8 cellular contexts compared by ENCODE assay signal in the genomic region with DNA sequence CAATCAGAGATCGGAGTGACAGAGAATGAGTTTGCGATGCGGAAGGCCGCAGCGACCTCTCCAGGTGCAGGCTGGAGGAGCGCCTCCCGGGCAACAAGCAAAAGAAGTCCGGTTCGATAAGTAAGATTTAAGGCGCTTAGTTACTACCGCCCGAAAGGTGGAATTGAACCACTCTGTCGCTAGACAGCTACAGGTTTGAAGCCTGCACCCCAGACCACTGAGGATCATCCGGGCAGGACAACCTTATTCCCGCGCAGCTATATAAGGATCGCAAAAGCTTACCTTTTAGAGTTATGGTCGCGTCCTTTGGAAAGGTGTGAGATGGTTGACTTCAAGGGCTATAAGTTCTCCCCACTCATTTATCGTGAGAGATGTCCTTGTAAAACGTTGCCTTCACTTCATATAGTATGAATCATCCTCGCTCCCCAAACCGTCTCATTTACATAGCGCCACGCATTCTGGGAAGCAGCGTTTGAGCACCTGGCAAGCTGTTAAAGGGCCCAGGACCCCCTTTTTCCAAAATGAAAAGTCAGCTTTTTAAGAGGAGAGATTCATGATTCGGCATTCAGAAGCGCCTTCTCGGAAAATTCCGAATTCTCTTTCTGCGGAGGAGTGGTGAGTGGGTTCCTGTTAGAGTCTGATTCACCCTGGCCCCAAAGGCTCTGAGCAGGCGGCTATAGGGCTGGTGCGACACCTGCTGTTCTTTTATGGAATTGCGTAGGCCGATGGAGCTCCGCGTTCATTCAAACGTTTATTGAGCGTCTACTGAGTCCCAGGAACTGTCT. TPM values are rescaled to one million over a fixed set of nuclear protein-coding genes. Genes with fewer than 3 reads are reported as not detected.
DNase-seq lines count a peak whose midpoint lies in the region; ATAC-seq and TF ChIP-seq lines count a peak whose summit lies in the region.

No MANE protein-coding gene starts in this region.

- peak; percentile 71 for ATAC-seq in GM18867 (IDR thresholded peaks at IDR 0.05; ENCODE audit: unreplicated experiment)
- peak; percentile 71 for ATAC-seq in HG03103 (IDR thresholded peaks at IDR 0.05; ENCODE audit: low read depth, unreplicated experiment)

- H3K4me3 ChIP-seq in AG04450 (ENCODE audit: low read depth, low read length): peak overlapping the region; percentile 65
- peak overlapping the region; percentile 57 for H3K4me3 ChIP-seq in WERI-Rb-1 (ENCODE audit: low read depth, low read length)

- POLR2A ChIA-PET in AG04450 (lab: Yijun Ruan, JAX): interaction anchor here (0.6 to 2.6 kb wide), 7 partner anchors 9 to 252 kb away, joined by 3 to 30 read pairs (median 3); a partner anchor contains a TSS

- H3K27me3 ChIP-seq in AG04450 (ENCODE audit: control insufficient read depth, insufficient read depth, low read length): no peaks in the 10 kb centered on the region
- no peaks in the 10 kb centered on the region for H3K27me3 ChIP-seq in WERI-Rb-1 (ENCODE audit: insufficient read depth, low read depth, severe bottlenecking)

- DNase-seq in AG04450 (ENCODE audit: low read depth, low spot score) (peak; percentile 86), NCI-H2171 treated with DMSO at 0.1 percent for 48 hours (lab: John Stamatoyannopoulos, UW) (peak; percentile 93), WERI-Rb-1 (peak; percentile 91), caudate nucleus (lab: John Stamatoyannopoulos, UW) (peak in 59 of 61 donors; percentile 15 to 94 (median 79)), islet precursor cell (peak; percentile 96)
- DNase-seq in stimulated activated CD4-positive, alpha-beta T cell treated with anti-CD3 and anti-CD28 coated beads, Interleukin-12 subunit alpha, Interleukin-12 subunit beta, amount 100 ng/mL, for 48 hours (ENCODE audit: low read depth in 2 of 3, low spot score in 1 of 3): peak; percentile 88 to 97 (median 90)

- no peaks in the 10 kb centered on the region; the same call in 1 of the 2 replicates for H3K36me3 ChIP-seq in WERI-Rb-1

- H3K9me3 ChIP-seq in AG04450 (ENCODE audit: control insufficient read depth, insufficient read depth, low read length) (no peaks in the 10 kb centered on the region), WERI-Rb-1 (ENCODE audit: severe bottlenecking) (peaks cover 3% of the 10 kb centered on the region)

- H3K27ac ChIP-seq in AG04450 (ENCODE audit: low read depth, low read length): peak overlapping the region; percentile 96
- peak overlapping the region; percentile 98 for H3K27ac ChIP-seq in WERI-Rb-1
- H3K27ac ChIP-seq in caudate nucleus (ENCODE audit: low read depth, low read length): peak overlapping the region; percentile 99

- peak; percentile 95 for TF ChIP-seq CTCF in AG04450 (IDR thresholded peaks at IDR 0.05; ENCODE audit: low read depth, low read length)
- TF ChIP-seq CTCF in WERI-Rb-1 (IDR thresholded peaks at IDR 0.05; ENCODE audit: low read depth, low read length): peak; percentile 78

- CTCF ChIA-PET in AG04450 (lab: Charles Lee): interaction anchor here (0.6 to 8.4 kb wide), 27 partner anchors 9 to 167 kb away, joined by 3 to 224 read pairs (median 6); a partner anchor contains a TSS

RNA-seq across cellular contexts. Expression of a gene that starts 10.8 kb away (rescaled TPM):
- polyA plus RNA-seq in AG04450 (2011; rRNA removed): 1.3 and 1.7 TPM in 2 replicates
- polyA minus RNA-seq in AG04450 (2011; rRNA and poly(A)+ RNA removed): 12.2 and 19.2 TPM in 2 replicates

RNA-seq across cellular contexts. Expression of a gene that starts 18.2 kb away (rescaled TPM):
- polyA plus RNA-seq in AG04450 (2011; rRNA removed): 13.6 and 15.5 TPM in 2 replicates
- polyA minus RNA-seq in AG04450 (2011; rRNA and poly(A)+ RNA removed): 9.9 and 17.8 TPM in 2 replicates

RNA-seq across cellular contexts. Expression of a gene that starts 19.6 kb away (rescaled TPM):
- polyA plus RNA-seq in AG04450 (2011; rRNA removed): 1.5 and 1.8 TPM in 2 replicates
- not detected in 2 replicates for polyA minus RNA-seq in AG04450 (2011; rRNA and poly(A)+ RNA removed)

RNA-seq across cellular contexts. Expression of a gene that starts 28.6 kb away (rescaled TPM):
- 49.6 and 60.8 TPM in 2 replicates for polyA plus RNA-seq in AG04450 (2011; rRNA removed)
- polyA minus RNA-seq in AG04450 (2011; rRNA and poly(A)+ RNA removed): 55.6 and 60.8 TPM in 2 replicates

RNA-seq across cellular contexts. Expression of a gene that starts 54.9 kb away (rescaled TPM):
- polyA plus RNA-seq in AG04450 (2011; rRNA removed): 75.8 and 113 TPM in 2 replicates
- 85.5 and 126 TPM in 2 replicates for polyA minus RNA-seq in AG04450 (2011; rRNA and poly(A)+ RNA removed)

Comparison
In these comparisons a context has a peak if more than half of its experiments do, and no peak if none do; other contexts are left out.
1. Peak in every context shown above with its lines: DNase-seq, ATAC-seq, H3K4me3 ChIP-seq and H3K27ac ChIP-seq.